Comparison of ENCODE assay signal across 28 cellular contexts in genomic region chr6:40391851-40392595, GRCh38.
"Had no signal": no experiment of that assay in that cellular context is flagged by ENCODE, and none has a peak within 500 bp of the region (broad histone marks: within the 10 kb centered on the region; RNA-seq: fewer than 3 reads in every experiment).

No MANE protein-coding gene starts in this region.

- H3K4me3 Mint-ChIP-seq: activated CD8-positive, alpha-beta T cell treated with anti-CD3 and anti-CD28 coated beads, Interleukin-2, amount 10 ng/mL, durations not matched to agents 7 days and 5 days; activated naive CD4-positive, alpha-beta T cell treated with anti-CD3 and anti-CD28 coated beads, Interleukin-2, amount 10 ng/mL, durations not matched to agents 7 days and 5 days; activated naive CD8-positive, alpha-beta T cell treated with anti-CD3 and anti-CD28 coated beads for 36 hours had no signal

- ATAC-seq: activated CD8-positive, alpha-beta T cell treated with anti-CD3 and anti-CD28 coated beads, Interleukin-2, amount 10 ng/mL, durations not matched to agents 7 days and 5 days; K562; Panc1 had no signal

- H3K36me3 ChIP-seq: brain microvascular endothelial cell, SJSA1, WERI-Rb-1 had no signal

- H3K36me3 Mint-ChIP-seq: activated naive CD4-positive, alpha-beta T cell treated with anti-CD3 and anti-CD28 coated beads, Interleukin-2, amount 10 ng/mL, durations not matched to agents 7 days and 5 days; activated naive CD8-positive, alpha-beta T cell treated with anti-CD3 and anti-CD28 coated beads for 36 hours had no signal

- H3K9me3 Mint-ChIP-seq: activated naive CD4-positive, alpha-beta T cell treated with anti-CD3 and anti-CD28 coated beads, Interleukin-2, amount 10 ng/mL, durations not matched to agents 7 days and 5 days; activated naive CD8-positive, alpha-beta T cell treated with anti-CD3 and anti-CD28 coated beads for 36 hours had no signal

- H3K27ac Mint-ChIP-seq: activated CD8-positive, alpha-beta T cell treated with anti-CD3 and anti-CD28 coated beads, Interleukin-2, amount 10 ng/mL, durations not matched to agents 7 days and 5 days; activated naive CD8-positive, alpha-beta T cell treated with anti-CD3 and anti-CD28 coated beads for 36 hours had no signal

- H3K27me3 ChIP-seq: brain microvascular endothelial cell, SJSA1 had no signal

- H3K27ac ChIP-seq: brain microvascular endothelial cell, SJSA1, WERI-Rb-1 had no signal

- H3K4me3 ChIP-seq: K562, SJSA1 had no signal

- H3K9ac ChIP-seq: SK-N-SH had no signal

- DNase-seq: activated CD4-positive, alpha-beta T cell treated with anti-CD3 and anti-CD28 coated beads for 1 hour; activated CD4-positive, alpha-beta T cell treated with anti-CD3 and anti-CD28 coated beads for 48 hours; activated CD4-positive, alpha-beta T cell treated with anti-CD3 and anti-CD28 coated beads, Interleukin-2, amount 50 U/mL, for 48 hours; activated CD4-positive, CD25-positive, alpha-beta regulatory T cell; activated CD8-positive, alpha-beta memory T cell treated with anti-CD3 and anti-CD28 coated beads, Interleukin-2, amount 50 U/mL, for 4 hours; activated CD8-positive, alpha-beta T cell treated with anti-CD3 and anti-CD28 coated beads, Interleukin-2, amount 10 ng/mL, durations not matched to agents 7 days and 5 days; activated effector memory CD4-positive, alpha-beta T cell treated with Interleukin-2 at 50 U/mL for 16 hours; activated naive CD4-positive, alpha-beta T cell treated with anti-CD3 and anti-CD28 coated beads, Interleukin-2, amount 10 ng/mL, durations not matched to agents 7 days and 5 days; activated naive CD8-positive, alpha-beta T cell treated with anti-CD3 and anti-CD28 coated beads for 36 hours; amniotic stem cell; aorta; brain microvascular endothelial cell; central memory CD4-positive, alpha-beta T cell; Karpas-422; NCI-H1105; NCI-H1417 treated with DMSO at 0.1 percent for 48 hours; NCI-H187 treated with DMSO at 0.1 percent for 48 hours; NCI-H2081; NCI-H345; NCI-H524 treated with DMSO at 0.1 percent for 48 hours; SHP77 treated with DMSO at 0.1 percent for 48 hours; SK-N-SH; T-helper 2 cell; T-helper 9 cell; WERI-Rb-1 had no signal

- H3K9me3 ChIP-seq: SJSA1, SK-N-SH had no signal

- H3K4me1 ChIP-seq: SJSA1 had no signal

- H3K4me2 ChIP-seq: SK-N-SH had no signal
